ENCODE assay signal across 19 cellular contexts in the genomic region with DNA sequence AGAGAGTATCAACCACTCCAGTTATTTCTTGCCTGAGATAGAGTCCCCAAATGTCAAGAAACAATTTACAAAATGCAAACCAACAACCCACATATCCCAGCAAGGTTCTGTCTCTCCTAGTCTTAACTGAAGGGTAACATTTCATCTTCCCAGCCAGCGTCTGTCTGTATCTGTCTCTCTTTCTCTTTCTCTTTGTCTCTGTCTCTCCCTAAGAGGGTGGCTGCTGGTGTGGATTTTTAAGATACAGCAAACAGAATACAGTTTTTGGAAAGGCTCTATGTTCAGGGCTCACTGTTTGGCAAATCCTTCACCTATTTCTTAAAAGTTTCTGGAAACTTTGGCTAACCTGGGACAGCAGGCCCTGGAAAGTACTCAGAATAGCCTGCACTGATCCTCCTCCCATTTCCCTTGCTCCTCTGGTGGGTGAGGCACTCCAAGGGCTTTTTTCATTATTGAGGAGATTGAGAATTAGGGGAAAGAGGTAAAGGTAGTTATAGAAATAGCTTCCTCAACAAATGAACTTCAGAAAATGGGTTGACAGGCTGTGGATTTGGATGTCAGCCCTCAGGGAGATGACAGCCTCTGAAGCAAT. TPM values are rescaled to one million over a fixed set of nuclear protein-coding genes. Genes with fewer than 3 reads are reported as not detected.
DNase-seq lines count a peak whose midpoint lies in the region; ATAC-seq and TF ChIP-seq lines count a peak whose summit lies in the region.
"Had no signal": no experiment of that assay in that cellular context is flagged by ENCODE, and none has a peak within 500 bp of the region (broad histone marks: within the 10 kb centered on the region; RNA-seq: fewer than 3 reads in every experiment).

No MANE protein-coding gene starts in this region.

- H3K27ac ChIP-seq in Peyer's patch (peak overlapping the region; percentile 54 to 92 (median 67)), esophagus muscularis mucosa (replicated peaks in 1 of 4) (peak overlapping the region; percentile 91 to 97 (median 96)), vagina (peak overlapping the region; percentile 35)
- H3K27ac ChIP-seq: SK-N-MC had no signal

- H3K27me3 ChIP-seq in Peyer's patch: no peaks in the 10 kb centered on the region
- H3K27me3 ChIP-seq in esophagus muscularis mucosa: no peaks in the 10 kb centered on the region
- H3K27me3 ChIP-seq in vagina: peaks cover 9% of the 10 kb centered on the region

- 31% methylated on average over 1 of the region's 1 CpG for whole genome bisulfite sequencing in esophagus muscularis mucosa

- no peak for ATAC-seq in HG03469 (IDR thresholded peaks at IDR 0.05; ENCODE audit: unreplicated experiment)
- ATAC-seq: left colon, natural killer cell had no signal

- H3K27ac Mint-ChIP-seq in nephron: no peak overlapping the region
- H3K27ac Mint-ChIP-seq: H9, natural killer cell had no signal

- intact Hi-C loops in esophagus muscularis mucosa (cut with DNase I): no loop called here
- intact Hi-C loops in vagina (cut with DNase I): no loop called here

- H3K4me1 ChIP-seq in Peyer's patch (peaks cover 0 to 54% (median 2%) of the 10 kb centered on the region in 4 donors), esophagus muscularis mucosa (peaks cover 44 to 100% (median 98%) of the 10 kb centered on the region in 4 donors), vagina (peaks cover 18% of the 10 kb centered on the region)

- peaks cover 61% of the 10 kb centered on the region for H3K4me1 Mint-ChIP-seq in nephron

- peak overlapping the region in 1 of 4 donors; percentile 34 for H3K4me3 ChIP-seq in Peyer's patch
- H3K4me3 ChIP-seq in esophagus muscularis mucosa: peak overlapping the region; percentile 41 to 90 (median 77)
- no peak overlapping the region for H3K4me3 ChIP-seq in vagina
- H3K4me3 ChIP-seq: SK-N-MC, uterus had no signal

- peaks cover 0 to 16% (median 0%) of the 10 kb centered on the region in 3 donors for H3K36me3 ChIP-seq in Peyer's patch
- no peaks in the 10 kb centered on the region for H3K36me3 ChIP-seq in esophagus muscularis mucosa
- H3K36me3 ChIP-seq in vagina: no peaks in the 10 kb centered on the region
- H3K36me3 ChIP-seq: uterus had no signal

- H3K4me3 Mint-ChIP-seq in nephron: peak overlapping the region in 2 of 3 experiments; percentile 46 to 75
- H3K4me3 Mint-ChIP-seq: H9, natural killer cell had no signal

- TF ChIP-seq EP300 in esophagus muscularis mucosa (IDR thresholded peaks at IDR 0.05): no peak

- DNase-seq in Peyer's patch: no peak
- no peak for DNase-seq in esophagus muscularis mucosa (ENCODE audit: extremely low spot score)
- DNase-seq in vagina (ENCODE audit: extremely low spot score in 2 of 2): no peak
- no peak for DNase-seq in stimulated activated CD4-positive, alpha-beta T cell treated with anti-CD3 and anti-CD28 coated beads, Interleukin-4, amount 100 ng/mL, for 1 hour
- no peak for DNase-seq in HCEC 1CT
- DNase-seq: activated CD4-positive, alpha-beta T cell treated with anti-CD3 and anti-CD28 coated beads, Interleukin-2, amount 50 U/mL, for 48 hours; DMS79; erythroblast; hippocampal formation; left colon; natural killer cell; NCI-H1105 treated with DMSO at 0.1 percent for 48 hours; retina; stimulated activated CD4-positive, alpha-beta T cell treated with anti-CD3 and anti-CD28 coated beads, Interleukin-2, amount 100 ng/mL, for 48 hours; uterus had no signal

- peaks cover 45% of the 10 kb centered on the region for H3K27me3 Mint-ChIP-seq in nephron (ENCODE audit: low read depth)

- no peaks in the 10 kb centered on the region for H3K9me3 ChIP-seq in Peyer's patch
- no peaks in the 10 kb centered on the region for H3K9me3 ChIP-seq in esophagus muscularis mucosa
- H3K9me3 ChIP-seq in vagina: no peaks in the 10 kb centered on the region
- H3K9me3 ChIP-seq: uterus had no signal

- no peak for TF ChIP-seq POLR2A in Peyer's patch (IDR thresholded peaks at IDR 0.05)
- no peak for TF ChIP-seq POLR2A in esophagus muscularis mucosa (IDR thresholded peaks at IDR 0.05; ENCODE audit: low read depth)
- TF ChIP-seq POLR2A in vagina (IDR thresholded peaks at IDR 0.05): no peak

- no peaks in the 10 kb centered on the region for H3K9me3 Mint-ChIP-seq in nephron
- H3K9me3 Mint-ChIP-seq: natural killer cell had no signal

- no peak for TF ChIP-seq CTCF in Peyer's patch (IDR thresholded peaks at IDR 0.05)
- no peak for TF ChIP-seq CTCF in esophagus muscularis mucosa (IDR thresholded peaks at IDR 0.05)
- no peak for TF ChIP-seq CTCF in nephron (IDR thresholded peaks at IDR 0.05; ENCODE audit: unreplicated experiment in 3 of 3)
- no peak for TF ChIP-seq CTCF in vagina (IDR thresholded peaks at IDR 0.05)

- H3K36me3 Mint-ChIP-seq in nephron (ENCODE audit: low read depth): peaks cover 26% of the 10 kb centered on the region
- H3K36me3 Mint-ChIP-seq: natural killer cell had no signal

RNA-seq across cellular contexts. Expression of gene HOXB4, which starts 6.2 kb away (rescaled TPM):
- total RNA-seq in Peyer's patch (1 to 10 TPM; 1.8 to 6.6 (median 5.1) TPM), esophagus muscularis mucosa (1 to 10 TPM; 3.5 to 8.3 (median 5.0) TPM), vagina (1.5 TPM)
- total RNA-seq: H9 had no signal

RNA-seq across cellular contexts. Expression of gene HOXB3, which starts 18.1 kb away (rescaled TPM):
- total RNA-seq in Peyer's patch: 10 to 100 TPM; 37.0 to 89.3 (median 65.4) TPM
- total RNA-seq in esophagus muscularis mucosa: 10 to 100 TPM; 10.8 to 34.9 (median 28.7) TPM
- total RNA-seq in vagina: 17.7 TPM
- total RNA-seq: H9 had no signal

RNA-seq across cellular contexts. Expression of gene HOXB5, which starts 21.7 kb away (rescaled TPM):
- total RNA-seq in Peyer's patch (10 to 100 TPM in 3 of 4 donors, 1 to 10 TPM in 1; 7.7 to 22.5 (median 15.0) TPM), esophagus muscularis mucosa (under 1 TPM; 0.17 to 0.83 (median 0.36) TPM), vagina (0.74 TPM)
- total RNA-seq: H9, natural killer cell had no signal

RNA-seq across cellular contexts. Expression of gene HOXB2, which starts 27.0 kb away (rescaled TPM):
- total RNA-seq in Peyer's patch: 1 to 10 TPM; 1.4 to 9.6 (median 4.1) TPM
- 10 to 100 TPM; 36.3 to 86.4 (median 63.4) TPM for total RNA-seq in esophagus muscularis mucosa
- 14.2 TPM for total RNA-seq in vagina
- total RNA-seq: H9 had no signal

RNA-seq across cellular contexts. Expression of gene HOXB6, which starts 32.9 kb away (rescaled TPM):
- total RNA-seq in Peyer's patch (10 to 100 TPM; 34.3 to 98.4 (median 66.7) TPM), esophagus muscularis mucosa (1 to 10 TPM; 2.2 to 5.4 (median 2.9) TPM), vagina (1.2 TPM)
- total RNA-seq: H9, natural killer cell had no signal

Comparison
In these comparisons a context has a peak if more than half of its experiments do, and no peak if none do; other contexts are left out.
1. H3K27ac ChIP-seq: peak in every context shown above with its lines; median percentile 96 in esophagus muscularis mucosa; 67 in Peyer's patch; 35 in vagina.
2. H3K4me3 ChIP-seq: peak in esophagus muscularis mucosa (4 of 4); none in vagina (0 of 2).